8 cellular contexts compared by ENCODE assay signal in the genomic region with DNA sequence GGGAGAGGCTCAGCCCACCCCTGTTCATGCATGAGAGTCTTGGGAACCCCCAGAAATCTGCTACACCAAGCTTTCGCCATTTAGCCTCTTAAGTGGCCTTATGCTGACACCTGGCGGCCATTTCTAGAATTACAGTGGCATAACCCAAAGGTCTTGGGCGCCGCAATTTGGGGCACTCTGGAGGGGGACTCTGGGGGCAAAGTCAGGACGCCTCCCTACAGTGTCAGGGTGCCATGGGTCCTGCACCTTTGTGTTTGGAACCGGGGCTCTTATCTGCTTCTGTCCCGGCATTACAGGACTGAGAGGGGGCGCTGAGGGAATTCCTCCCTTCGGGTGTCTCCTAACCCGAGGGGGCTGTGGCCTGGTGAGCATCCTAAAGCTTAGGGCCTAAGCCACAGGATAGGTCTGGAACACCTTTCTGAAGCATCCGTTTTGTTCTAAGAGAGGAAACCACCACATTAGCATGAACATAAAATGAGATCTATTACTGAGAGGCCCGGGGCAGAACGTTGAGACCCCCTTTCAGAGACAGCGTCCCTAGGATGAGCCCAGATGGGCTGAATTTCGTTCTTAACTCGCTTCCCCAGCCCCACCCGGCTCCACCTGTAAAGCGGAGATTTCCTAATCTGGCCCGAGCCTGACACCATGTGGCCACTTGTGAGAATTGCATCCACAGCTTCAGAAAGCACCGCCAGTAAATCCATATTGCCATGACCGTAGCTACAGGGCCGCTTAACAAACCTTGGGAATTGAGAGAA. TPM values are rescaled to one million over a fixed set of nuclear protein-coding genes. Genes with fewer than 3 reads are reported as not detected.
DNase-seq lines count a peak whose midpoint lies in the region; ATAC-seq and TF ChIP-seq lines count a peak whose summit lies in the region.

No MANE protein-coding gene starts in this region.

- peaks cover 5 to 24% (median 7%) of the 10 kb centered on the region in 3 donors for H3K27me3 Mint-ChIP-seq in immature natural killer cell (ENCODE audit: low read depth in 3 of 3)

- no peak overlapping the region for H3K27ac ChIP-seq in 22Rv1

- DNase-seq in GM13976 (ENCODE audit: low spot score): peak; percentile 88
- peak; percentile 45 for DNase-seq in NCI-H2171 (lab: John Stamatoyannopoulos, UW)
- DNase-seq in T47D (ENCODE audit: low read depth in 1 of 2, low spot score in 1 of 2): peak; percentile 81 to 87
- peak; percentile 62 to 69 (median 66) for DNase-seq in immature natural killer cell
- DNase-seq in stimulated activated CD4-positive, alpha-beta T cell treated with anti-CD3 and anti-CD28 coated beads, Interleukin-15, amount 100 ng/mL, for 24 hours: peak; percentile 85

- TF ChIP-seq CTCF in 22Rv1 (IDR thresholded peaks at IDR 0.05) (peak; percentile 78), GM13976 (IDR thresholded peaks at IDR 0.05; ENCODE audit: borderline replicate concordance, control extremely low read depth, extremely low read depth, insufficient read depth, missing control alignments) (peak; percentile 87), WI38 (IDR thresholded peaks at IDR 0.05; ENCODE audit: low read depth, low read length) (peak; percentile 75)

- H3K4me3 ChIP-seq in WI38 (ENCODE audit: low read depth, low read length): no peak overlapping the region

- peaks cover 7% of the 10 kb centered on the region in 2 donors for H3K4me1 Mint-ChIP-seq in immature natural killer cell

- H3K9me3 Mint-ChIP-seq in immature natural killer cell: no peaks in the 10 kb centered on the region

- peak overlapping the region; percentile 38 to 70 (median 61) for H3K4me3 Mint-ChIP-seq in immature natural killer cell

- H3K36me3 Mint-ChIP-seq in immature natural killer cell: no peaks in the 10 kb centered on the region

- ATAC-seq in HG02623 (IDR thresholded peaks at IDR 0.05; ENCODE audit: unreplicated experiment): no peak

- peak overlapping the region in 2 of 6 donors; percentile 16 to 82 for H3K27ac Mint-ChIP-seq in immature natural killer cell

- in situ Hi-C loops in GM13976 (cut with MboI; ENCODE audit: low sequenced_read_pairs, unreplicated experiment): loop anchor here (25.0 kb wide), 1 partner anchor 489 kb away; no protein-coding TSS in a partner anchor
- in situ Hi-C loops in T47D (cut with HindIII; ENCODE audit: low pct_unique_long_range_greater_than_20kb, low sequenced_read_pairs): no loop called here

RNA-seq across cellular contexts. Expression of a gene that starts 9.3 kb away (rescaled TPM):
- not detected for polyA plus RNA-seq in immature natural killer cell

RNA-seq across cellular contexts. Expression of a gene that starts 12.5 kb away (rescaled TPM):
- polyA plus RNA-seq in immature natural killer cell: not detected

RNA-seq across cellular contexts. Expression of a gene that starts 19.9 kb away (rescaled TPM):
- not detected for polyA plus RNA-seq in immature natural killer cell
